Comparison of ENCODE assay signal across 14 cellular contexts in genomic region chr10:44866367-44866766, GRCh38. TPM values are rescaled to one million over a fixed set of nuclear protein-coding genes. Genes with fewer than 3 reads are reported as not detected.
"Had no signal": no experiment of that assay in that cellular context is flagged by ENCODE, and none has a peak within 500 bp of the region (broad histone marks: within the 10 kb centered on the region; RNA-seq: fewer than 3 reads in every experiment).

No MANE protein-coding gene starts in this region.

RNA-seq across cellular contexts. Expression of gene TMEM72, which starts 44.8 kb away (rescaled TPM):
- total RNA-seq: activated B cell treated with CpG ODN at 0.5 μM for 24 hours; activated CD4-positive, alpha-beta memory T cell treated with anti-CD3 and anti-CD28 coated beads for 36 hours; activated CD4-positive, alpha-beta T cell treated with anti-CD3 and anti-CD28 coated beads, Interleukin-2, amount 10 ng/mL, durations not matched to agents 24 days and 14 days; activated CD8-positive, alpha-beta memory T cell treated with anti-CD3 and anti-CD28 coated beads for 36 hours; activated CD8-positive, alpha-beta T cell treated with anti-CD3 and anti-CD28 coated beads for 36 hours; activated naive CD8-positive, alpha-beta T cell treated with anti-CD3 and anti-CD28 coated beads for 36 hours; activated T-cell treated with anti-CD3 and anti-CD28 coated beads, Interleukin-2, amount 50 U/mL, for 4 hours; activated T-cell treated with anti-CD3 and anti-CD28 coated beads, Interleukin-2, amount 50 U/mL, for 72 hours; activated T-helper 2 cell treated with anti-CD3 and anti-CD28 coated beads, Interferon-gamma antibody, Interleukin-2, Interleukin-4, amounts not matched to agents 10 μg/mL and 5 μg/mL and 100 μg/mL, durations not matched to agents 14 hours and 24 hours and 36 hours; adrenal gland; aorta; bronchial epithelial cell; chondrocyte; T-helper 2 cell treated with Interferon-gamma antibody and Interleukin-4, amounts not matched to agents 100 ng/mL and 5 ng/mL, for 36 hours had no signal
- polyA plus RNA-seq: adrenal gland, aorta had no signal
